8 cellular contexts compared by ENCODE assay signal in genomic region chr7:129218514-129219036, GRCh38. TPM values are rescaled to one million over a fixed set of nuclear protein-coding genes. Genes with fewer than 3 reads are reported as not detected.
DNase-seq lines count a peak whose midpoint lies in the region; ATAC-seq and TF ChIP-seq lines count a peak whose summit lies in the region.

No MANE protein-coding gene starts in this region.

- H3K9me3 ChIP-seq in lung (ENCODE audit: control insufficient read depth in 2 of 2, insufficient read depth in 1 of 2, low read length in 1 of 2): peaks cover 0 to 3% of the 10 kb centered on the region in 2 donors

- H3K36me3 ChIP-seq in lung (ENCODE audit: control insufficient read depth in 2 of 2, insufficient read depth in 2 of 2, low read length in 2 of 2): no peaks in the 10 kb centered on the region

- DNase-seq in EL (peak; percentile 77), HS-5 (ENCODE audit: low read depth) (peak; percentile 51), NCI-H82 (lab: John Stamatoyannopoulos, UW) (peak; percentile 95), ecto neural progenitor cell (ENCODE audit: low spot score) (peak; percentile 88), lung (ENCODE audit: low spot score) (peak; percentile 82)
- peak; percentile 72 to 76 for DNase-seq in activated CD4-positive, alpha-beta T cell treated with anti-CD3 and anti-CD28 coated beads, Interleukin-2, amount 50 U/mL, for 4 hours
- peak; percentile 67 for DNase-seq in stimulated activated CD8-positive, alpha-beta memory T cell treated with anti-CD3 and anti-CD28 coated beads, Interleukin-12 subunit alpha, Interleukin-12 subunit beta, amount 100 ng/mL, for 1 hour (ENCODE audit: low read depth)

- H3K27me3 ChIP-seq in lung (ENCODE audit: control insufficient read depth, insufficient read depth): no peaks in the 10 kb centered on the region

- peak; percentile 95 for TF ChIP-seq CTCF in lung (IDR thresholded peaks at IDR 0.05; ENCODE audit: control extremely low read depth, extremely low read depth)

- H3K4me1 ChIP-seq in lung (ENCODE audit: control insufficient read depth in 2 of 2, insufficient read depth in 2 of 2, low read length in 2 of 2): peaks cover 0 to 3% of the 10 kb centered on the region in 2 donors

- 14 to 17% methylated on average over 9 of the region's 9 CpGs for WGBS in lung, 2 donors

- H3K27ac ChIP-seq in lung (ENCODE audit: low read depth in 1 of 2, low read length in 1 of 2): no peak overlapping the region

- H3K4me3 ChIP-seq in lung: no peak overlapping the region

- ATAC-seq in lung (ENCODE audit: insufficient read depth, low FRiP score) (peak; percentile 94), GM18519 (IDR thresholded peaks at IDR 0.05; ENCODE audit: low FRiP score, unreplicated experiment) (no peak)

RNA-seq across cellular contexts. Expression of gene AHCYL2, which starts 6.3 kb away (rescaled TPM):
- 100 to 1,000 TPM; 117 to 172 TPM for total RNA-seq in lung
- polyA plus RNA-seq in lung: 10 to 100 TPM; 16.3 to 70.8 TPM

RNA-seq across cellular contexts. Expression of gene SMO, which starts 30.1 kb away (rescaled TPM):
- 10 to 100 TPM in 1 of 2 donors, 1 to 10 TPM in 1; 4.6 to 19.3 TPM for total RNA-seq in lung
- 1 to 10 TPM in 1 of 2 donors, under 1 TPM in 1; 0.87 to 2.5 TPM for polyA plus RNA-seq in lung
